8 cellular contexts compared by ENCODE assay signal in genomic region chr1:24501371-24502167, GRCh38. TPM values are rescaled to one million over a fixed set of nuclear protein-coding genes. Genes with fewer than 3 reads are reported as not detected.
DNase-seq lines count a peak whose midpoint lies in the region; ATAC-seq and TF ChIP-seq lines count a peak whose summit lies in the region.

No MANE protein-coding gene starts in this region.

- H3K27ac Mint-ChIP-seq in activated CD4-positive, alpha-beta T cell treated with anti-CD3 and anti-CD28 coated beads, Interleukin-2, amount 10 ng/mL, durations not matched to agents 7 days and 5 days = peak overlapping the region; percentile 97

- peaks cover 43% of the 10 kb centered on the region for H3K36me3 Mint-ChIP-seq in activated CD4-positive, alpha-beta T cell treated with anti-CD3 and anti-CD28 coated beads, Interleukin-2, amount 10 ng/mL, durations not matched to agents 7 days and 5 days (ENCODE audit: low read depth)

- in situ Hi-C loops in gastrocnemius medialis (cut with MboI; ENCODE audit: low sequenced_read_pairs in 4 of 4) = no loop called here
- in situ Hi-C loops in G401 (cut with HindIII; ENCODE audit: low sequenced_read_pairs) = no loop called here

- no peak for TF ChIP-seq POLR2A in gastroesophageal sphincter (IDR thresholded peaks at IDR 0.05)
- no peak for TF ChIP-seq POLR2A in gastrocnemius medialis (IDR thresholded peaks at IDR 0.05)

- H3K27me3 ChIP-seq in gastroesophageal sphincter (peaks cover 6% of the 10 kb centered on the region), gastrocnemius medialis (peaks cover 2 to 41% (median 28%) of the 10 kb centered on the region in 3 donors)

- H3K4me1 ChIP-seq in gastroesophageal sphincter = peaks cover 0 to 27% (median 0%) of the 10 kb centered on the region in 3 donors
- H3K4me1 ChIP-seq in gastrocnemius medialis = no peaks in the 10 kb centered on the region

- H3K9me3 ChIP-seq in gastroesophageal sphincter (no peaks in the 10 kb centered on the region), gastrocnemius medialis (no peaks in the 10 kb centered on the region)

- ATAC-seq in gastroesophageal sphincter = no peak
- peak in 1 of 2 donors; percentile 24 for ATAC-seq in gastrocnemius medialis

- DNase-seq in Daoy (ENCODE audit: low read depth) (peak; percentile 68), gastrocnemius medialis (no peak), OCI-M2 (lab: John Stamatoyannopoulos, UW; ENCODE audit: unreplicated experiment) (no peak), amniotic stem cell (lab: John Stamatoyannopoulos, UW) (no peak), G401 (ENCODE audit: low spot score) (no peak)
- no peak for DNase-seq in Jurkat, Clone E6-1 (ENCODE audit: low read depth, low spot score)
- peak; percentile 66 for DNase-seq in activated CD4-positive, alpha-beta T cell treated with anti-CD3 and anti-CD28 coated beads, Interleukin-2, amount 10 ng/mL, durations not matched to agents 7 days and 5 days

- peak overlapping the region; percentile 81 for H3K4me3 Mint-ChIP-seq in activated CD4-positive, alpha-beta T cell treated with anti-CD3 and anti-CD28 coated beads, Interleukin-2, amount 10 ng/mL, durations not matched to agents 7 days and 5 days

- no peaks in the 10 kb centered on the region for H3K36me3 ChIP-seq in gastroesophageal sphincter
- no peaks in the 10 kb centered on the region for H3K36me3 ChIP-seq in gastrocnemius medialis

- TF ChIP-seq CTCF in gastroesophageal sphincter (IDR thresholded peaks at IDR 0.05) (no peak), gastrocnemius medialis (IDR thresholded peaks at IDR 0.05 in 4 of 5, conservative IDR thresholded peaks at IDR 0.05 in 1 of 5) (no peak)

- WGBS in gastroesophageal sphincter (ENCODE audit: low coverage in 1 of 2), 2 donors = 25 to 40% methylated on average over 8 to 13 of the region's 20 CpGs

- H3K4me3 ChIP-seq in Jurkat, Clone E6-1 (ENCODE audit: low read length) = peak overlapping the region; percentile 86
- peak overlapping the region; percentile 75 to 82 for H3K4me3 ChIP-seq in gastroesophageal sphincter
- peak overlapping the region; percentile 61 to 65 (median 62) for H3K4me3 ChIP-seq in gastrocnemius medialis

- H3K27ac ChIP-seq in gastroesophageal sphincter (peak overlapping the region in 3 of 4 donors; percentile 75 to 88 (median 87)), gastrocnemius medialis (peak overlapping the region; percentile 50 to 74 (median 66))

- H3K9me3 Mint-ChIP-seq in activated CD4-positive, alpha-beta T cell treated with anti-CD3 and anti-CD28 coated beads, Interleukin-2, amount 10 ng/mL, durations not matched to agents 7 days and 5 days = peaks cover 16% of the 10 kb centered on the region

- no peak for TF ChIP-seq EP300 in gastroesophageal sphincter (IDR thresholded peaks at IDR 0.05)

- POLR2A ChIA-PET in activated CD4-positive, alpha-beta T cell treated with anti-CD3 and anti-CD28 coated beads, Interleukin-2, amount 10 ng/mL, durations not matched to agents 7 days and 5 days (lab: Charles Lee) = interaction anchor here (0.6 to 2.3 kb wide), 2 partner anchors 9 to 15 kb away, joined by 3 to 15 read pairs; no protein-coding TSS in a partner anchor

- intact Hi-C loops in gastrocnemius medialis (cut with DNase I; ENCODE audit: low total_unique reads) = no loop called here

- peaks cover 53% of the 10 kb centered on the region for H3K4me1 Mint-ChIP-seq in activated CD4-positive, alpha-beta T cell treated with anti-CD3 and anti-CD28 coated beads, Interleukin-2, amount 10 ng/mL, durations not matched to agents 7 days and 5 days

- CTCF ChIA-PET in activated CD4-positive, alpha-beta T cell treated with anti-CD3 and anti-CD28 coated beads, Interleukin-2, amount 10 ng/mL, durations not matched to agents 7 days and 5 days (lab: Charles Lee) = interaction anchor here (0.7 to 2.0 kb wide), 12 partner anchors 9 to 459 kb away, joined by 3 to 11 read pairs (median 4); partner anchors contain the start of gene NIPAL3

- H3K27me3 Mint-ChIP-seq in activated CD4-positive, alpha-beta T cell treated with anti-CD3 and anti-CD28 coated beads, Interleukin-2, amount 10 ng/mL, durations not matched to agents 7 days and 5 days = no peaks in the 10 kb centered on the region

RNA-seq across cellular contexts. Expression of gene RCAN3, which starts 1.1 kb away (rescaled TPM):
- 10.5 and 11.3 TPM in 2 replicates for total RNA-seq in Daoy (2014; rRNA removed; shearing (Covaris generic))
- polyA plus RNA-seq in Jurkat, Clone E6-1 (2012; ENCODE audit: insufficient read depth, insufficient read length) = 10.6 TPM
- total RNA-seq in activated CD4-positive, alpha-beta T cell treated with anti-CD3 and anti-CD28 coated beads, Interleukin-2, amount 10 ng/mL, durations not matched to agents 7 days and 5 days = 100 to 1,000 TPM in 1 of 2 experiments, 10 to 100 TPM in 1; 96.8 to 100 TPM
- 10 to 100 TPM in 3 of 4 donors, 1 to 10 TPM in 1; 9.0 to 12.7 (median 11.5) TPM for total RNA-seq in gastroesophageal sphincter
- total RNA-seq in gastrocnemius medialis = 1 to 10 TPM; 1.3 to 2.1 (median 1.8) TPM
- 7.6 and 16.7 TPM in 2 replicates for total RNA-seq in G401 (2014; rRNA removed; shearing (Covaris generic))

RNA-seq across cellular contexts. Expression of gene NCMAP, which starts 54.3 kb away (rescaled TPM):
- not detected in 2 replicates for total RNA-seq in Daoy (2014; rRNA removed; shearing (Covaris generic))
- not detected for polyA plus RNA-seq in Jurkat, Clone E6-1 (2012; ENCODE audit: insufficient read depth, insufficient read length)
- total RNA-seq in activated CD4-positive, alpha-beta T cell treated with anti-CD3 and anti-CD28 coated beads, Interleukin-2, amount 10 ng/mL, durations not matched to agents 7 days and 5 days = not detected
- total RNA-seq in gastroesophageal sphincter (1 to 10 TPM in 1 of 4 donors, under 1 TPM in 2, not detected in 1; 0.16 to 1.9 (median 0.27) TPM), gastrocnemius medialis (under 1 TPM in 1 of 4 donors, not detected in 3; 0.09 TPM)
- not detected in 2 replicates for total RNA-seq in G401 (2014; rRNA removed; shearing (Covaris generic))

Comparison
In these comparisons a context has a peak if more than half of its experiments do, and no peak if none do; other contexts are left out.
1. DNase-seq: peak in Daoy (single experiment) and activated CD4-positive, alpha-beta T cell treated with anti-CD3 and anti-CD28 coated beads, Interleukin-2, amount 10 ng/mL, durations not matched to agents 7 days and 5 days (single experiment); none in Jurkat, Clone E6-1 (single experiment), gastrocnemius medialis (0 of 2), OCI-M2 (single experiment), amniotic stem cell (single experiment) and G401 (single experiment).
2. Peak in every context shown above with its lines, with median percentiles within 50 percentile points of each other: H3K4me3 ChIP-seq.